In genomic region chr9:79637180-79637925, GRCh38 we compare ENCODE assay signal across 20 cellular contexts.
DNase-seq lines count a peak whose midpoint lies in the region; ATAC-seq and TF ChIP-seq lines count a peak whose summit lies in the region.
"Had no signal": no experiment of that assay in that cellular context is flagged by ENCODE, and none has a peak within 500 bp of the region (broad histone marks: within the 10 kb centered on the region; RNA-seq: fewer than 3 reads in every experiment).

No MANE protein-coding gene starts in this region.

- H3K27ac Mint-ChIP-seq in activated naive CD8-positive, alpha-beta T cell treated with anti-CD3 and anti-CD28 coated beads, Interleukin-2, amount 50 U/mL, for 24 hours: no peak overlapping the region
- H3K27ac Mint-ChIP-seq in neural crest cell (ENCODE audit: unreplicated experiment) (peak overlapping the region; percentile 24), endodermal cell (no peak overlapping the region)

- H3K27me3 Mint-ChIP-seq in activated naive CD8-positive, alpha-beta T cell treated with anti-CD3 and anti-CD28 coated beads, Interleukin-2, amount 50 U/mL, for 24 hours: no peaks in the 10 kb centered on the region
- H3K27me3 Mint-ChIP-seq in neural crest cell (ENCODE audit: low read depth) (no peaks in the 10 kb centered on the region), endodermal cell (ENCODE audit: insufficient read depth) (no peaks in the 10 kb centered on the region)
- H3K27me3 Mint-ChIP-seq: naive thymus-derived CD4-positive, alpha-beta T cell had no signal

- H3K9me3 Mint-ChIP-seq in activated naive CD8-positive, alpha-beta T cell treated with anti-CD3 and anti-CD28 coated beads, Interleukin-2, amount 50 U/mL, for 24 hours: peaks cover 6% of the 10 kb centered on the region
- H3K9me3 Mint-ChIP-seq in neural crest cell (no peaks in the 10 kb centered on the region), endodermal cell (no peaks in the 10 kb centered on the region)

- H3K9me3 ChIP-seq in endodermal cell (ENCODE audit: control insufficient read depth, low read length): no peaks in the 10 kb centered on the region
- H3K9me3 ChIP-seq: adrenal gland, colonic mucosa, esophagus squamous epithelium, left ventricle myocardium inferior had no signal

- TF ChIP-seq CTCF in neural crest cell (conservative IDR thresholded peaks at IDR 0.05) (no peak), omental fat pad (IDR thresholded peaks at IDR 0.05) (no peak), endodermal cell (conservative IDR thresholded peaks at IDR 0.05) (no peak)

- DNase-seq in activated naive CD8-positive, alpha-beta T cell treated with anti-CD3 and anti-CD28 coated beads, Interleukin-2, amount 50 U/mL, for 24 hours: no peak
- DNase-seq in neural crest cell (ENCODE audit: low read depth, low spot score): no peak
- DNase-seq in omental fat pad (ENCODE audit: low spot score): no peak
- DNase-seq in endodermal cell: no peak
- DNase-seq: adrenal gland; colonic mucosa; esophagus squamous epithelium; H7; hippocampal formation; left ventricle myocardium inferior; MM.1S; naive thymus-derived CD4-positive, alpha-beta T cell; NCI-H2107; RPMI8226; stimulated activated CD4-positive, alpha-beta T cell treated with anti-CD3 and anti-CD28 coated beads, Interleukin-1b, Interleukin-23, amount 100 ng/mL, for 48 hours; stimulated activated CD8-positive, alpha-beta memory T cell treated with anti-CD3 and anti-CD28 coated beads, Interleukin-4, amount 100 ng/mL, for 48 hours had no signal

- peaks cover 26% of the 10 kb centered on the region for H3K36me3 Mint-ChIP-seq in activated naive CD8-positive, alpha-beta T cell treated with anti-CD3 and anti-CD28 coated beads, Interleukin-2, amount 50 U/mL, for 24 hours (ENCODE audit: low read depth)
- peaks cover 18% of the 10 kb centered on the region for H3K36me3 Mint-ChIP-seq in neural crest cell (ENCODE audit: low read depth)
- peaks cover 4% of the 10 kb centered on the region for H3K36me3 Mint-ChIP-seq in endodermal cell (ENCODE audit: low read depth)

- H3K36me3 ChIP-seq in endodermal cell (ENCODE audit: control insufficient read depth, insufficient read depth, low read length): no peaks in the 10 kb centered on the region
- H3K36me3 ChIP-seq: adrenal gland, colonic mucosa, esophagus squamous epithelium had no signal

- H3K4me3 Mint-ChIP-seq in activated naive CD8-positive, alpha-beta T cell treated with anti-CD3 and anti-CD28 coated beads, Interleukin-2, amount 50 U/mL, for 24 hours: no peak overlapping the region
- H3K4me3 Mint-ChIP-seq in neural crest cell (no peak overlapping the region), endodermal cell (no peak overlapping the region)
- H3K4me3 Mint-ChIP-seq: CD14-positive monocyte had no signal

- peaks cover 67% of the 10 kb centered on the region for H3K4me1 Mint-ChIP-seq in activated naive CD8-positive, alpha-beta T cell treated with anti-CD3 and anti-CD28 coated beads, Interleukin-2, amount 50 U/mL, for 24 hours
- peaks cover 39% of the 10 kb centered on the region for H3K4me1 Mint-ChIP-seq in neural crest cell
- H3K4me1 Mint-ChIP-seq in endodermal cell: peaks cover 13% of the 10 kb centered on the region

- no peak overlapping the region for H3K27ac ChIP-seq in endodermal cell (ENCODE audit: low read depth, low read length)
- H3K27ac ChIP-seq: adrenal gland, colonic mucosa, esophagus squamous epithelium, left ventricle myocardium inferior had no signal

- H3K4me1 ChIP-seq in endodermal cell (ENCODE audit: control insufficient read depth, insufficient read depth, low read length): no peaks in the 10 kb centered on the region
- H3K4me1 ChIP-seq: adrenal gland, colonic mucosa, left ventricle myocardium inferior had no signal

- no peak overlapping the region for H3K9ac ChIP-seq in endodermal cell (ENCODE audit: extremely low read depth, low read length, poor library complexity, severe bottlenecking)

- H3K4me3 ChIP-seq in endodermal cell (ENCODE audit: low read length): no peak overlapping the region
- H3K4me3 ChIP-seq: adrenal gland, colonic mucosa, esophagus squamous epithelium, left ventricle myocardium inferior had no signal

- WGBS in endodermal cell (ENCODE audit: insufficient coverage in 1 of 2, insufficient read length in 1 of 2), 2 experiments: 98 to 100% methylated on average over 1 of the region's 2 CpGs

- peak; percentile 69 for ATAC-seq in GM21390 (IDR thresholded peaks at IDR 0.05; ENCODE audit: unreplicated experiment)
- ATAC-seq in HG03103 (IDR thresholded peaks at IDR 0.05; ENCODE audit: low read depth, unreplicated experiment): peak; percentile 53
- peak; percentile 51 for ATAC-seq in activated naive CD8-positive, alpha-beta T cell treated with anti-CD3 and anti-CD28 coated beads, Interleukin-2, amount 50 U/mL, for 24 hours
- ATAC-seq in GM21723 (IDR thresholded peaks at IDR 0.05; ENCODE audit: unreplicated experiment): no peak
- ATAC-seq in omental fat pad (ENCODE audit: low FRiP score): no peak
- ATAC-seq: naive thymus-derived CD4-positive, alpha-beta T cell had no signal

- H3K27me3 ChIP-seq in endodermal cell (ENCODE audit: control insufficient read depth, insufficient read depth, low read length, poor library complexity, severe bottlenecking): no peaks in the 10 kb centered on the region
- H3K27me3 ChIP-seq: adrenal gland, colonic mucosa, esophagus squamous epithelium had no signal

Comparison
In these comparisons a context has a peak if more than half of its experiments do, and no peak if none do; other contexts are left out.
1. ATAC-seq: peak in GM21390 (single experiment), HG03103 (single experiment) and activated naive CD8-positive, alpha-beta T cell treated with anti-CD3 and anti-CD28 coated beads, Interleukin-2, amount 50 U/mL, for 24 hours (single experiment); none in GM21723 (single experiment) and omental fat pad (single experiment).